Comparison of ENCODE assay signal across 1 cellular context in genomic region chr1:9253706-9254105, GRCh38.
TF ChIP-seq lines count a peak whose summit lies in the region.

No MANE protein-coding gene starts in this region.

TF ChIP-seq in SK-N-SH, 30 proteins besides CTCF, POLR2A, EP300 and RAD21:
- TF ChIP-seq GABPA (IDR thresholded peaks at IDR 0.05; ENCODE audit: low read depth) (no peak), GATA2 (CRISPR knock-in tag; IDR thresholded peaks at IDR 0.05) (0 out of 2 replicates have a peak, but pooled peaks have one; percentile 8), RCOR1 (IDR thresholded peaks at IDR 0.05; ENCODE audit: low read length) (no peak), POLR2AphosphoS5 (IDR thresholded peaks at IDR 0.05; ENCODE audit: low read depth, low read length) (no peak)
